In the genomic region with DNA sequence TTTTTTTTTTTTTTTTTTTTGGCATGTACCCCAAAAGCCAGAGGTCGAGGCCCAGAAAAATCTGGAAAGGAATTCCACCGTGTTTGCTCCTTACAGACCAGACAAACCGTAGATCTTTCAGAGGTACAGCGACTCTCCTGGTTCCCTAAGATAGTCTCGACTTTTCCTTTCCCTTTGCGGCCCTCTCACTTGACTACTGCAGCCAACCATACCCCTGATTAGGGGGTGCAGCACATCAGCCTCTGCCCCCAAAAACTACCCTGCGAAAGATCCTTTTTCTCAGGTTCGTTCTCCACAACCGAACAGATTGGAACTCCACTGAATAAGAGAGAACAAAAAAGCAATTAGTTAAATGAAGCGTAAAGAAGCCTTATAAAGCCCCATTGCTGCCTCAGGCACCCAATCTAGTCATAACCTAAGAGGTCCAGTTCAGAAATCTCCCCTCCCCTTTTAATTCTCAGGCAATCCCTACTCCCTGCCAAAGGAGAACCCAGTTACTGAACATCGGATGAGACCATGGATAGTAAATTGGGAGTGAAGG, we compare ENCODE assay signal across 8 cellular contexts. TPM values are rescaled to one million over a fixed set of nuclear protein-coding genes. Genes with fewer than 3 reads are reported as not detected.
A peak's percentile ranks its signal among the peaks of the same experiment; 100 is the strongest.
DNase-seq lines count a peak whose midpoint lies in the region; ATAC-seq and TF ChIP-seq lines count a peak whose summit lies in the region.

No MANE protein-coding gene starts in this region.

- peaks cover 4% of the 10 kb centered on the region; the same call in 1 of the 2 replicates for H3K36me3 ChIP-seq in PC-3 (ENCODE audit: low read depth, low read length)
- no peaks in the 10 kb centered on the region for H3K36me3 ChIP-seq in esophagus squamous epithelium

- BruUV-seq in PC-3 (replicated peaks; lab: Mats Ljungman, UMichigan): no TSS peak

- H3K9ac ChIP-seq in PC-3 (ENCODE audit: low read length): peak overlapping the region; percentile 80; the same call in 1 of the 2 replicates

- ATAC-seq in GM21723 (IDR thresholded peaks at IDR 0.05; ENCODE audit: unreplicated experiment) (peak; percentile 11), PC-3 (peak; percentile 12; the same call in 1 of the 2 replicates)

- H3K27me3 ChIP-seq in PC-3 (ENCODE audit: low read length) (no peaks in the 10 kb centered on the region), esophagus squamous epithelium (no peaks in the 10 kb centered on the region)

- POLR2A ChIA-PET in PC-3 (lab: Charles Lee; ENCODE audit: unreplicated experiment): no interaction called here

- H3K9me3 Mint-ChIP-seq in osteocyte (ENCODE audit: unreplicated experiment): peaks cover 4% of the 10 kb centered on the region

- H2AFZ ChIP-seq in PC-3 (ENCODE audit: low read length): peak overlapping the region; percentile 79

- CTCF ChIA-PET in PC-3 (lab: Charles Lee): no interaction called here

- H3K9me3 ChIP-seq in PC-3 (ENCODE audit: low read length) (no peaks in the 10 kb centered on the region), esophagus squamous epithelium (no peaks in the 10 kb centered on the region)

- peak overlapping the region; percentile 95 for H3K4me2 ChIP-seq in PC-3 (ENCODE audit: low read length)

- H3K27me3 Mint-ChIP-seq in osteocyte (ENCODE audit: unreplicated experiment): no peaks in the 10 kb centered on the region

- peaks cover 17% of the 10 kb centered on the region for H3K4me1 ChIP-seq in PC-3 (ENCODE audit: insufficient read depth, low read length)
- peaks cover 6 to 39% (median 12%) of the 10 kb centered on the region in 3 donors for H3K4me1 ChIP-seq in esophagus squamous epithelium

- H3K79me2 ChIP-seq in PC-3 (ENCODE audit: low read length): no peaks in the 10 kb centered on the region; the same call in 1 of the 2 replicates

- peaks cover 16% of the 10 kb centered on the region for H3K36me3 Mint-ChIP-seq in osteocyte (ENCODE audit: unreplicated experiment)

- H3K27ac ChIP-seq in PC-3 (ENCODE audit: low read length) (no peak overlapping the region), esophagus squamous epithelium (peak overlapping the region; percentile 87 to 95 (median 90))

- H3K27ac Mint-ChIP-seq in osteocyte (ENCODE audit: unreplicated experiment): peak overlapping the region; percentile 73

- no peaks in the 10 kb centered on the region for H3F3A ChIP-seq in PC-3 (ENCODE audit: low read length, unreplicated experiment)

- TF ChIP-seq CTCF in PC-3 (conservative IDR thresholded peaks at IDR 0.05; ENCODE audit: low read depth, low read length) (no peak), esophagus squamous epithelium (IDR thresholded peaks at IDR 0.05) (no peak), osteocyte (IDR thresholded peaks at IDR 0.05) (no peak)

- 30 to 42% methylated on average over 11 of the region's 11 CpGs for WGBS in esophagus squamous epithelium, 2 donors

- H3K4me3 Mint-ChIP-seq in osteocyte (ENCODE audit: unreplicated experiment): peak overlapping the region; percentile 59

- DNase-seq in COR-L47 (lab: John Stamatoyannopoulos, UW) (peak; percentile 45), PC-3 (peak; percentile 12), esophagus squamous epithelium (lab: John Stamatoyannopoulos, UW) (no peak), osteocyte (ENCODE audit: extremely low spot score, unreplicated experiment) (no peak), DMS153 treated with DMSO at 0.1 percent for 48 hours (lab: John Stamatoyannopoulos, UW; ENCODE audit: unreplicated experiment) (no peak), HuH-7 (ENCODE audit: low spot score) (no peak), glomerular visceral epithelial cell (ENCODE audit: extremely low spot score) (no peak)

- intact Hi-C loops in PC-3 (cut with micrococcal nuclease) (no loop called here), esophagus squamous epithelium (cut with DNase I) (no loop called here)

- H3K4me3 ChIP-seq in PC-3 (ENCODE audit: low read length) (peak overlapping the region; percentile 82), esophagus squamous epithelium (peak overlapping the region; percentile 64 to 92 (median 78))

- no peaks in the 10 kb centered on the region for H3K9me2 ChIP-seq in PC-3 (replicated peaks; ENCODE audit: low read length)

- H3K4me1 Mint-ChIP-seq in osteocyte (ENCODE audit: unreplicated experiment): peaks cover 24% of the 10 kb centered on the region

- H4K20me1 ChIP-seq in PC-3 (ENCODE audit: low read length): no peaks in the 10 kb centered on the region

- TF ChIP-seq POLR2A in esophagus squamous epithelium (IDR thresholded peaks at IDR 0.05): no peak

RNA-seq across cellular contexts. Expression of a gene that starts 0.4 kb away (rescaled TPM):
- 3.9 and 5.0 TPM in 2 replicates for total RNA-seq in PC-3 (2014; rRNA removed)
- 1 to 10 TPM in 1 of 4 donors, under 1 TPM in 2, not detected in 1; 0.68 to 2.7 (median 0.95) TPM for total RNA-seq in esophagus squamous epithelium
- 1.6 and 2.8 TPM in 2 replicates for total RNA-seq in osteocyte

RNA-seq across cellular contexts. Expression of a gene that starts 23.2 kb away (rescaled TPM):
- total RNA-seq in PC-3 (2014; rRNA removed): 234 and 278 TPM in 2 replicates
- total RNA-seq in esophagus squamous epithelium: 10 to 100 TPM; 68.9 to 95.1 (median 75.6) TPM
- 108 and 109 TPM in 2 replicates for total RNA-seq in osteocyte

RNA-seq across cellular contexts. Expression of a gene that starts 58.1 kb away (rescaled TPM):
- 8.4 and 9.1 TPM in 2 replicates for total RNA-seq in PC-3 (2014; rRNA removed)
- total RNA-seq in esophagus squamous epithelium: 10 to 100 TPM in 3 of 4 donors, 1 to 10 TPM in 1; 8.2 to 23.1 (median 11.7) TPM
- total RNA-seq in osteocyte: 12.4 and 12.8 TPM in 2 replicates

Comparison
In these comparisons a context has a peak if more than half of its experiments do, and no peak if none do; other contexts are left out.
1. DNase-seq: peak in COR-L47 (single experiment) and PC-3 (single experiment); none in esophagus squamous epithelium (single experiment), osteocyte (single experiment), DMS153 treated with DMSO at 0.1 percent for 48 hours (single experiment), HuH-7 (single experiment) and glomerular visceral epithelial cell (single experiment).